8 cellular contexts compared by ENCODE assay signal in the genomic region with DNA sequence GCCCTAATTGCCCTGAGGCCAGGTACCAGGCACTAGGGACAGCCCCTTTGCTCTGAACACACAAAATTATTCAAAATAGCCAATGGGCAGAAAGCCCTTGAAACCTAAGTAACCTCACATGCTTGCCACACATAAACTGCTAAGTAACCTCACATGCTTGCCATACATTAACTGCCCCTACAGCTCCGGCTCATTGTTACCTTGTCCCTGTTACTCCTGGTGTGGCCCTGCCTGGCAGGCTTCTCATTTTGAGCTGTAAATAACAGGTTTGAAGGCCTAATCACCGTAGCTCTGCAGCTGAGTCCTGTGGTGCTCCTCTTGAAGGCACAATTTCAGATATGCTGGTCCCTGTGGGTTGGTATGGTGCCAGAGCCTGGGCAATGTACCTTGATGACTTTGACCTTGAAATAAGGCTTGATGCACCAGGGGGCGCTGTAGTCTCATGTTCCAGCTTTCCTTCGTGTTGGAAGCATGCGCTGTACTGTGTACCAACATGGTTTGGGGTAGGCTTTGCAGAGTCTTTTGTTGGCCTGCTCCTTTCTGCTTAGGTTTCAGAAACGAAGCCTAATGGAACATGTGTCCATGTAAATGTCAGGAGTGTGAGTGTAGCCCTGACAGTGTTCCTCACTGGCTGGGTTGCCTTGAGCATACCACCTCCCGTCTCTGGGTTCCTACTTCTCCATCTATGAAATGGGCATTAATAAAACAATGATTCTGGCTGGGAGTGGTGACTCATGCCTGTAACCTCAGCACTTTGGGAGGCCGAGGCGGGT. TPM values are rescaled to one million over a fixed set of nuclear protein-coding genes. Genes with fewer than 3 reads are reported as not detected.
DNase-seq lines count a peak whose midpoint lies in the region; ATAC-seq and TF ChIP-seq lines count a peak whose summit lies in the region.

No MANE protein-coding gene starts in this region.

- DNase-seq in Daoy (ENCODE audit: low read depth) (peak; percentile 78), Kasumi-1 (lab: John Stamatoyannopoulos, UW) (peak; percentile 68 to 84), RPMI8226 (peak; percentile 89), pons (ENCODE audit: low spot score) (peak; percentile 63), ureter (ENCODE audit: low spot score) (peak; percentile 83)
- peak; percentile 76 to 95 for DNase-seq in activated T-helper 1 cell treated with anti-CD3 and anti-CD28 coated beads, Interleukin-2, amount 50 U/mL, for 16 hours (ENCODE audit: low read depth in 1 of 2, low spot score in 1 of 2)

- no peaks in the 10 kb centered on the region for H3K36me3 ChIP-seq in gastroesophageal sphincter

- H3K27me3 ChIP-seq in gastroesophageal sphincter = no peaks in the 10 kb centered on the region

- H3K9me3 ChIP-seq in gastroesophageal sphincter = no peaks in the 10 kb centered on the region

- H3K4me1 ChIP-seq in gastroesophageal sphincter = no peaks in the 10 kb centered on the region

- H3K4me3 ChIP-seq in gastroesophageal sphincter = no peak overlapping the region

- ATAC-seq in GM21723 (IDR thresholded peaks at IDR 0.05; ENCODE audit: unreplicated experiment) (peak; percentile 90), gastroesophageal sphincter (peak; percentile 60)

- TF ChIP-seq POLR2A in gastroesophageal sphincter (IDR thresholded peaks at IDR 0.05) = no peak

- no peak overlapping the region for H3K27ac ChIP-seq in gastroesophageal sphincter

- peak; percentile 47 to 74 (median 68) for TF ChIP-seq CTCF in gastroesophageal sphincter (IDR thresholded peaks at IDR 0.05)

- 70 to 100% methylated on average over 1 to 2 of the region's 9 CpGs for WGBS in gastroesophageal sphincter (ENCODE audit: low coverage in 1 of 2), 2 donors

- TF ChIP-seq EP300 in gastroesophageal sphincter (IDR thresholded peaks at IDR 0.05) = no peak

RNA-seq across cellular contexts. Expression of gene CCR4, which starts 3.8 kb away (rescaled TPM):
- not detected in 2 replicates for total RNA-seq in Daoy (2014; rRNA removed; shearing (Covaris generic))
- total RNA-seq in gastroesophageal sphincter (not detected), ureter (0.23 TPM)
